ENCODE assay signal across 11 cellular contexts in the genomic region with DNA sequence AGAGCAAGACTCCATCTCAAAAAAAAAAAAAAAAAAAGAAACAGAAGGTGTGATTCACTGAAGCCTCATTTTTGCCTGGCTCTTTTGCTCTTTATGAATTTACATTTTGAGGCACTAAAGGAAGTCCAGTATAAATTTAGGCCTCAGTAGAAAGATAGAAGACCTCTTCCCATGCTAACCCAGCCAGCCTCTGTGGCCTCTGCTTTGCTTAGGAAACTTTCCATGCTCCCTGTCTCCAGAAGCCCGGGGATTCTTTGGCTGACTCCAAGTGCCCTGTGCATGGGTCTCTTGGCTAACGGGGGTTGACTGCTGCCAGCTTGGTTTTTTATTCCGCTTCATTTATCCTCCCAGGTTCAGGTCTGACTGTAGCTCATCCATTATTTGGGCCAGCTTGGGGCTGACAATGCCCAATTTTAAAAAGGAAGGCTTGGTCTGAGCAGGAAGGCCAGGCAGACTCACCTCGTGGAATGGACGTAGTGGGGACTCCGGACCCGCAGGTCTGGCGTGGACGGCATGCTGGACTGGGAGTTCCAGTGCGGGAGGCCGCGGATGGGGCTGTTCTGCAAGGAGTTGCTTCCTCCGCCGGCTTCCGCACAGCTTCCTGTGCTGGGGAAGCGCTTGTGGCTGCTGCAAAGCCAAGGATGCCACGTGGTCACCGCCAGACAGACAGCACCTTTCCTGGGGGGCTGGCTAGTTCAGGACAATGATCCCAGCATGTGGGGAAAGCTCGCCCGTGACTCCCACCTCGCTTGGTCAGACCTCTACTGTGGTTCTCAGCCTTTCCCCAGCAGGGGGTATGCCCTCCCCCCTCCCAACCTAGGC.
DNase-seq lines count a peak whose midpoint lies in the region; ATAC-seq and TF ChIP-seq lines count a peak whose summit lies in the region.
"Had no signal": no experiment of that assay in that cellular context is flagged by ENCODE, and none has a peak within 500 bp of the region (broad histone marks: within the 10 kb centered on the region; RNA-seq: fewer than 3 reads in every experiment).

No MANE protein-coding gene starts in this region.

- intact Hi-C loops in posterior cingulate gyrus (cut with DNase I), result no loop called here
- intact Hi-C loops in A673 (cut with micrococcal nuclease; ENCODE audit: unreplicated experiment), result no loop called here

- POLR2A ChIA-PET in A673 (lab: Charles Lee; ENCODE audit: low non-redundant PET), result interaction anchor here (0.8 kb wide), 2 partner anchors 42 to 64 kb away, joined by 12 to 36 read pairs; no protein-coding TSS in a partner anchor

- H3K4me1 Mint-ChIP-seq in activated naive CD8-positive, alpha-beta T cell (ENCODE audit: low read depth), result peaks cover 9% of the 10 kb centered on the region

- H3K4me3 ChIP-seq in GM08714 (ENCODE audit: low read length) (peak overlapping the region; percentile 4; the same call in 1 of the 2 replicates), A673 (ENCODE audit: low read depth, low read length, poor library complexity, severe bottlenecking) (no peak overlapping the region), foreskin fibroblast (ENCODE audit: low read depth in 1 of 2, low read length in 2 of 2) (no peak overlapping the region)
- H3K4me3 ChIP-seq: hepatocyte, thyroid gland had no signal

- H3K9me3 Mint-ChIP-seq in activated naive CD8-positive, alpha-beta T cell (ENCODE audit: low read depth), result no peaks in the 10 kb centered on the region
- H3K9me3 Mint-ChIP-seq: nephron progenitor cell had no signal

- H3K27me3 Mint-ChIP-seq in activated naive CD8-positive, alpha-beta T cell, result no peaks in the 10 kb centered on the region

- no peaks in the 10 kb centered on the region for H3K36me3 Mint-ChIP-seq in activated naive CD8-positive, alpha-beta T cell

- H3K36me3 ChIP-seq in A673 (ENCODE audit: insufficient read depth, low read length, poor library complexity, severe bottlenecking), result peaks cover 6% of the 10 kb centered on the region

- H3K27ac ChIP-seq in A673 (ENCODE audit: low read depth, low read length, poor library complexity, severe bottlenecking), result no peak overlapping the region
- H3K27ac ChIP-seq: hepatocyte had no signal

- peak overlapping the region; percentile 20 for H3K4me3 Mint-ChIP-seq in activated naive CD8-positive, alpha-beta T cell
- H3K4me3 Mint-ChIP-seq: nephron progenitor cell had no signal

- H3K9me3 ChIP-seq in A673 (ENCODE audit: low read depth, low read length, poor library complexity, severe bottlenecking), result no peaks in the 10 kb centered on the region
- H3K9me3 ChIP-seq: thyroid gland had no signal

- CTCF ChIA-PET in A673 (lab: Charles Lee), result interaction anchor here (0.6 to 0.9 kb wide), 3 partner anchors 119 to 276 kb away, joined by 3 to 5 read pairs (median 3); no protein-coding TSS in a partner anchor

- peaks cover 4% of the 10 kb centered on the region for H3K4me1 ChIP-seq in A673 (ENCODE audit: insufficient read depth, low read length, poor library complexity, severe bottlenecking)
- H3K4me1 ChIP-seq: thyroid gland had no signal

- TF ChIP-seq CTCF in A673 (conservative IDR thresholded peaks at IDR 0.05; ENCODE audit: low read depth, low read length), result no peak
- no peak for TF ChIP-seq CTCF in foreskin fibroblast (IDR thresholded peaks at IDR 0.05; ENCODE audit: low read depth, low read length)

- ATAC-seq in GM18909 (IDR thresholded peaks at IDR 0.05; ENCODE audit: poor library complexity, unreplicated experiment), result no peak

- peak; percentile 51 for DNase-seq in globus pallidus (ENCODE audit: low spot score)
- peak in 9 of 10 donors; percentile 34 to 92 (median 52) for DNase-seq in posterior cingulate gyrus
- no peak for DNase-seq in A673 (ENCODE audit: low spot score)
- DNase-seq in foreskin fibroblast, result no peak
- DNase-seq in islet precursor cell, result no peak

- BruUV-seq in A673 (replicated peaks; lab: Mats Ljungman, UMichigan), result no TSS peak

- H3K27ac Mint-ChIP-seq in activated naive CD8-positive, alpha-beta T cell, result no peak overlapping the region

- no peaks in the 10 kb centered on the region for H3K27me3 ChIP-seq in A673 (replicated peaks; ENCODE audit: insufficient read depth, low read depth, low read length, poor library complexity)
- H3K27me3 ChIP-seq: hepatocyte, thyroid gland had no signal

Comparison
In these comparisons a context has a peak if more than half of its experiments do, and no peak if none do; other contexts are left out.
1. DNase-seq: peak in globus pallidus (single experiment) and posterior cingulate gyrus (9 of 10); none in A673 (single experiment), foreskin fibroblast (0 of 2) and islet precursor cell (single experiment).